8 cellular contexts compared by ENCODE assay signal in the genomic region with DNA sequence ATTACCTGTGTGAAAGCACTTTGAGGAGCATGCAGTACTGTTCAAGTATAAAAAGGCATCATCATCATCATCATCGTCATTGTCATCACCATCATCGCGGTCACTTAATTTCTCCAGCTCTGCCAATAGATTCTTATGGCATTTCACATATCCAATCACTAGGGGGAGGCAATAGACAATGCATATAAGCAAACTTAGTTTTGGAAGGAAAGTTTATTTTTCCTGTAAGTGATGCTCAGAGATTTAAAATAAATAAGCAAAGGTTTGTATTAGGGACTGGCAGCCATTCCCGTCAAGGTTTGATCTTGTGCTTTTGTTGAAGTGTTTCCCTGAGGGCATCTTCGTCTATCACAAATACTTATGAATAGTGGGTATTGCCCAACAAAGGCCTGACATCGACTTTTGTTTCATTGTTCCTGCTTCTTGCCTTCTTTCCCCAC.
A peak's percentile ranks its signal among the peaks of the same experiment; 100 is the strongest.
DNase-seq lines count a peak whose midpoint lies in the region; ATAC-seq, FAIRE-seq and TF ChIP-seq lines count a peak whose summit lies in the region.

No MANE protein-coding gene starts in this region.

- TF ChIP-seq CTCF in MCF 10A (IDR thresholded peaks at IDR 0.05; ENCODE audit: unreplicated experiment) (peak; percentile 58), HepG2 (CRISPR knock-in tag; IDR thresholded peaks at IDR 0.05) (peak; percentile 58)

- POLR2A ChIA-PET in MCF 10A (lab: Yijun Ruan, JAX), result interaction anchor here (0.8 to 1.0 kb wide), 2 partner anchors 181 to 767 kb away, joined by 3 read pairs; no protein-coding TSS in a partner anchor
- POLR2A ChIA-PET in HepG2 (lab: Yijun Ruan, JAX), result no interaction called here

- no peak overlapping the region for H3K4me3 ChIP-seq in HepG2 (replicated peaks in 1 of 3; ENCODE audit: insufficient read depth in 1 of 3, low read depth in 2 of 3, low read length in 3 of 3)

- no peaks in the 10 kb centered on the region for H3K9me3 Mint-ChIP-seq in MCF 10A (ENCODE audit: unreplicated experiment)
- H3K9me3 Mint-ChIP-seq in stimulated activated memory B cell treated with anti-CD40 and anti-IgM and Interleukin-4, amounts not matched to agents 10 μg/mL and 1 μg/mL and 100 μg/mL, for 72 hours, result no peaks in the 10 kb centered on the region
- H3K9me3 Mint-ChIP-seq in activated T-cell treated with anti-CD3 and anti-CD28 coated beads, Interleukin-2, amount 50 U/mL, for 72 hours, result no peaks in the 10 kb centered on the region
- H3K9me3 Mint-ChIP-seq in stimulated activated naive B cell treated with anti-CD40 and anti-IgM and Interleukin-4, amounts not matched to agents 10 μg/mL and 1 μg/mL and 100 μg/mL, for 72 hours, result no peaks in the 10 kb centered on the region

- H3K79me2 ChIP-seq in HepG2 (ENCODE audit: insufficient read depth, low read length), result no peaks in the 10 kb centered on the region

- peaks cover 25% of the 10 kb centered on the region for H3K4me1 Mint-ChIP-seq in MCF 10A (ENCODE audit: insufficient read depth, unreplicated experiment)
- peaks cover under 1% of the 10 kb centered on the region for H3K4me1 Mint-ChIP-seq in stimulated activated memory B cell treated with anti-CD40 and anti-IgM and Interleukin-4, amounts not matched to agents 10 μg/mL and 1 μg/mL and 100 μg/mL, for 72 hours
- no peaks in the 10 kb centered on the region for H3K4me1 Mint-ChIP-seq in activated T-cell treated with anti-CD3 and anti-CD28 coated beads, Interleukin-2, amount 50 U/mL, for 72 hours (ENCODE audit: low read depth)
- peaks cover 3 to 12% of the 10 kb centered on the region in 2 donors for H3K4me1 Mint-ChIP-seq in stimulated activated naive B cell treated with anti-CD40 and anti-IgM and Interleukin-4, amounts not matched to agents 10 μg/mL and 1 μg/mL and 100 μg/mL, for 72 hours

- peak; percentile 50 for FAIRE-seq in HepG2 (lab: Jason Lieb, UNC)

- no peaks in the 10 kb centered on the region for H3K9me3 ChIP-seq in HepG2 (ENCODE audit: low read length)

- TF ChIP-seq POLR2A in HepG2 (IDR thresholded peaks at IDR 0.05; ENCODE audit: insufficient read depth in 1 of 2, low read depth in 2 of 2, low read length in 2 of 2), result no peak

- no peaks in the 10 kb centered on the region for H3K4me1 ChIP-seq in HepG2 (ENCODE audit: insufficient read depth, low read length)

- no peak overlapping the region for H3K4me2 ChIP-seq in HepG2 (ENCODE audit: low read depth, low read length)

- no peak overlapping the region for H3K27ac ChIP-seq in HepG2 (ENCODE audit: extremely low read length, insufficient read depth, low read length)

- ATAC-seq in HepG2, result 0 out of 3 replicates have a peak, but pooled peaks have one; percentile 35
- ATAC-seq in stimulated activated memory B cell treated with anti-CD40 and anti-IgM and Interleukin-4, amounts not matched to agents 10 μg/mL and 1 μg/mL and 100 μg/mL, for 72 hours, result no peak
- ATAC-seq in activated T-cell treated with anti-CD3 and anti-CD28 coated beads, Interleukin-2, amount 50 U/mL, for 72 hours (replicated peaks in 1 of 2), result no peak
- ATAC-seq in stimulated activated naive B cell treated with anti-CD40 and anti-IgM and Interleukin-4, amounts not matched to agents 10 μg/mL and 1 μg/mL and 100 μg/mL, for 72 hours (replicated peaks), result no peak

- H3K4me3 Mint-ChIP-seq in MCF 10A (ENCODE audit: unreplicated experiment), result no peak overlapping the region
- no peak overlapping the region for H3K4me3 Mint-ChIP-seq in stimulated activated memory B cell treated with anti-CD40 and anti-IgM and Interleukin-4, amounts not matched to agents 10 μg/mL and 1 μg/mL and 100 μg/mL, for 72 hours
- no peak overlapping the region for H3K4me3 Mint-ChIP-seq in activated T-cell treated with anti-CD3 and anti-CD28 coated beads, Interleukin-2, amount 50 U/mL, for 72 hours
- no peak overlapping the region for H3K4me3 Mint-ChIP-seq in stimulated activated naive B cell treated with anti-CD40 and anti-IgM and Interleukin-4, amounts not matched to agents 10 μg/mL and 1 μg/mL and 100 μg/mL, for 72 hours

- H3K36me3 Mint-ChIP-seq in MCF 10A (ENCODE audit: insufficient read depth, unreplicated experiment), result no peaks in the 10 kb centered on the region
- peaks cover 7% of the 10 kb centered on the region for H3K36me3 Mint-ChIP-seq in stimulated activated memory B cell treated with anti-CD40 and anti-IgM and Interleukin-4, amounts not matched to agents 10 μg/mL and 1 μg/mL and 100 μg/mL, for 72 hours
- no peaks in the 10 kb centered on the region for H3K36me3 Mint-ChIP-seq in activated T-cell treated with anti-CD3 and anti-CD28 coated beads, Interleukin-2, amount 50 U/mL, for 72 hours (ENCODE audit: insufficient read depth in 2 of 2)
- peaks cover 9 to 21% of the 10 kb centered on the region in 2 donors for H3K36me3 Mint-ChIP-seq in stimulated activated naive B cell treated with anti-CD40 and anti-IgM and Interleukin-4, amounts not matched to agents 10 μg/mL and 1 μg/mL and 100 μg/mL, for 72 hours

- 12% methylated on average over 6 of the region's 6 CpGs for WGBS in HepG2 (ENCODE audit: low lambda C conversion rate)

- DNase-seq in NCI-H187 treated with DMSO at 0.1 percent for 48 hours (lab: John Stamatoyannopoulos, UW), result peak; percentile 23
- no peak for DNase-seq in NCI-H187 (lab: John Stamatoyannopoulos, UW)
- DNase-seq in NCI-H2196 (lab: John Stamatoyannopoulos, UW; ENCODE audit: unreplicated experiment), result peak; percentile 39
- peak; percentile 50 for DNase-seq in MCF 10A (ENCODE audit: unreplicated experiment)
- peak; percentile 31 for DNase-seq in HepG2 (ENCODE audit: low spot score)
- no peak for DNase-seq in activated T-cell treated with anti-CD3 and anti-CD28 coated beads, Interleukin-2, amount 50 U/mL, for 72 hours
- no peak for DNase-seq in stimulated activated naive B cell treated with anti-CD40 and anti-IgM and Interleukin-4, amounts not matched to agents 10 μg/mL and 1 μg/mL and 100 μg/mL, for 72 hours

- H3K36me3 ChIP-seq in HepG2 (replicated peaks in 1 of 2; ENCODE audit: control insufficient read depth in 1 of 2, insufficient read depth in 2 of 2, low read length in 2 of 2), result no peaks in the 10 kb centered on the region

- in situ Hi-C loops in HepG2 (cut with HindIII; ENCODE audit: extremely low pct_ligation_motif_present, low pct_unique_long_range_greater_than_20kb), result loop anchor here (25.0 kb wide), 1 partner anchor 630 kb away; no protein-coding TSS in a partner anchor

- H2AFZ ChIP-seq in HepG2 (ENCODE audit: low read length), result no peak overlapping the region

- no peak overlapping the region for H3K27ac Mint-ChIP-seq in MCF 10A (ENCODE audit: low read depth, unreplicated experiment)
- no peak overlapping the region for H3K27ac Mint-ChIP-seq in stimulated activated memory B cell treated with anti-CD40 and anti-IgM and Interleukin-4, amounts not matched to agents 10 μg/mL and 1 μg/mL and 100 μg/mL, for 72 hours
- no peak overlapping the region for H3K27ac Mint-ChIP-seq in activated T-cell treated with anti-CD3 and anti-CD28 coated beads, Interleukin-2, amount 50 U/mL, for 72 hours
- no peak overlapping the region for H3K27ac Mint-ChIP-seq in stimulated activated naive B cell treated with anti-CD40 and anti-IgM and Interleukin-4, amounts not matched to agents 10 μg/mL and 1 μg/mL and 100 μg/mL, for 72 hours

- CTCF ChIA-PET in MCF 10A (lab: Yijun Ruan, JAX), result interaction anchor here (0.6 to 5.2 kb wide), 9 partner anchors 25 to 777 kb away, joined by 3 to 38 read pairs (median 4); no protein-coding TSS in a partner anchor
- CTCF ChIA-PET in HepG2 (lab: Yijun Ruan, JAX; ENCODE audit: low intra/inter-chr PET ratio, low total read pairs), result interaction anchor here (2.5 kb wide), 1 partner anchor 633 kb away, joined by 15 read pairs; no protein-coding TSS in a partner anchor

- no peak overlapping the region for H3K9ac ChIP-seq in HepG2 (ENCODE audit: insufficient read depth, low read depth, low read length)

- TF ChIP-seq RAD21 in HepG2 (CRISPR knock-in tag; IDR thresholded peaks at IDR 0.05), result peak; percentile 46

- TF ChIP-seq EP300 in HepG2 (IDR thresholded peaks at IDR 0.05; ENCODE audit: low read depth in 2 of 2, low read length in 2 of 2) (no peak), HepG2 (CRISPR knock-in tag; IDR thresholded peaks at IDR 0.05; ENCODE audit: borderline replicate concordance) (no peak)

- no TSS peak for BruUV-seq in MCF 10A (replicated peaks; lab: Mats Ljungman, UMichigan)
- BruUV-seq in HepG2 (replicated peaks; lab: Mats Ljungman, UMichigan), result no TSS peak

- H3K27me3 Mint-ChIP-seq in MCF 10A (ENCODE audit: insufficient read depth, unreplicated experiment), result no peaks in the 10 kb centered on the region
- H3K27me3 Mint-ChIP-seq in stimulated activated memory B cell treated with anti-CD40 and anti-IgM and Interleukin-4, amounts not matched to agents 10 μg/mL and 1 μg/mL and 100 μg/mL, for 72 hours, result no peaks in the 10 kb centered on the region
- no peaks in the 10 kb centered on the region for H3K27me3 Mint-ChIP-seq in activated T-cell treated with anti-CD3 and anti-CD28 coated beads, Interleukin-2, amount 50 U/mL, for 72 hours (ENCODE audit: low read depth)
- no peaks in the 10 kb centered on the region for H3K27me3 Mint-ChIP-seq in stimulated activated naive B cell treated with anti-CD40 and anti-IgM and Interleukin-4, amounts not matched to agents 10 μg/mL and 1 μg/mL and 100 μg/mL, for 72 hours

- no peaks in the 10 kb centered on the region for H4K20me1 ChIP-seq in HepG2 (ENCODE audit: insufficient read depth, low read length)

- intact Hi-C loops in MCF 10A (cut with micrococcal nuclease), result loop anchor here (1.0 to 10.0 kb wide), 4 partner anchors 537 to 767 kb away; no protein-coding TSS in a partner anchor
- intact Hi-C loops in HepG2 (cut with micrococcal nuclease; ENCODE audit: unreplicated experiment), result loop anchor here (2.0 to 10.0 kb wide), 2 partner anchors 633 to 767 kb away; no protein-coding TSS in a partner anchor

- H3K27me3 ChIP-seq in HepG2 (ENCODE audit: control insufficient read depth in 1 of 2, insufficient read depth in 2 of 2, low read length in 2 of 2), result no peaks in the 10 kb centered on the region

TF ChIP-seq in HepG2, 621 proteins besides CTCF, POLR2A, EP300 and RAD21 (continues in another document):
- peak; percentile 80 for TF ChIP-seq CREB1 (IDR thresholded peaks at IDR 0.05)
- TF ChIP-seq CREB1 (CRISPR knock-in tag; IDR thresholded peaks at IDR 0.05), result no peak
- TF ChIP-seq ZNF766 (CRISPR knock-in tag; IDR thresholded peaks at IDR 0.05; ENCODE audit: borderline replicate concordance), result no peak
- TF ChIP-seq MTF2 (CRISPR knock-in tag; IDR thresholded peaks at IDR 0.05; ENCODE audit: borderline replicate concordance), result no peak
- peak; percentile 43 for TF ChIP-seq SMC3 (IDR thresholded peaks at IDR 0.05; ENCODE audit: low read length)

Comparison
In these comparisons a context has a peak if more than half of its experiments do, and no peak if none do; other contexts are left out.
1. DNase-seq: peak in NCI-H187 treated with DMSO at 0.1 percent for 48 hours (single experiment), NCI-H2196 (single experiment), MCF 10A (single experiment) and HepG2 (single experiment); none in NCI-H187 (0 of 2), activated T-cell treated with anti-CD3 and anti-CD28 coated beads, Interleukin-2, amount 50 U/mL, for 72 hours (0 of 2) and stimulated activated naive B cell treated with anti-CD40 and anti-IgM and Interleukin-4, amounts not matched to agents 10 μg/mL and 1 μg/mL and 100 μg/mL, for 72 hours (single experiment).